Comparison of ENCODE assay signal across 12 cellular contexts in genomic region chr10:79318369-79318768, GRCh38. TPM values are rescaled to one million over a fixed set of nuclear protein-coding genes. Genes with fewer than 3 reads are reported as not detected.
DNase-seq lines count a peak whose midpoint lies in the region; ATAC-seq and TF ChIP-seq lines count a peak whose summit lies in the region.
"Had no signal": no experiment of that assay in that cellular context is flagged by ENCODE, and none has a peak within 500 bp of the region (broad histone marks: within the 10 kb centered on the region; RNA-seq: fewer than 3 reads in every experiment).

No MANE protein-coding gene starts in this region.

- peaks cover 3% of the 10 kb centered on the region for H3K9me3 ChIP-seq in left ventricle myocardium inferior (replicated peaks)
- no peaks in the 10 kb centered on the region for H3K9me3 ChIP-seq in fibroblast of lung (ENCODE audit: control insufficient read depth, insufficient read depth, low read depth, low read length)
- no peaks in the 10 kb centered on the region for H3K9me3 ChIP-seq in effector memory CD4-positive, alpha-beta T cell (ENCODE audit: control insufficient read depth, low read length)

- no peaks in the 10 kb centered on the region for H3K79me2 ChIP-seq in fibroblast of lung (ENCODE audit: control insufficient read depth, insufficient read depth, low read length)

- H3K4me1 Mint-ChIP-seq in stimulated activated naive CD8-positive, alpha-beta T cell treated with anti-CD3 and anti-CD28 coated beads, Interleukin-15, Interleukin-2, amounts not matched to agents 100 ng/mL and 50 ng/mL, for 24 hours (ENCODE audit: low read depth): peaks cover 78% of the 10 kb centered on the region

- peak overlapping the region; percentile 94 for H3K27ac Mint-ChIP-seq in stimulated activated naive CD8-positive, alpha-beta T cell treated with anti-CD3 and anti-CD28 coated beads, Interleukin-15, Interleukin-2, amounts not matched to agents 100 ng/mL and 50 ng/mL, for 24 hours

- no peak overlapping the region for H3K27ac ChIP-seq in left ventricle myocardium inferior (replicated peaks)
- H3K27ac ChIP-seq in fibroblast of lung (ENCODE audit: insufficient read depth, low read length): peak overlapping the region; percentile 86
- H3K27ac ChIP-seq in effector memory CD4-positive, alpha-beta T cell (ENCODE audit: insufficient read depth, low read length, poor library complexity, severe bottlenecking): no peak overlapping the region

- no peak for ATAC-seq in left cardiac atrium

- H3K27me3 ChIP-seq in left ventricle myocardium inferior (ENCODE audit: low read depth) (no peaks in the 10 kb centered on the region), fibroblast of lung (ENCODE audit: control insufficient read depth, insufficient read depth, low read length) (no peaks in the 10 kb centered on the region)
- H3K27me3 ChIP-seq in effector memory CD4-positive, alpha-beta T cell (replicated peaks; ENCODE audit: control insufficient read depth, insufficient read depth, low read length, poor library complexity, severe bottlenecking): no peaks in the 10 kb centered on the region

- H3K4me3 Mint-ChIP-seq in stimulated activated naive CD8-positive, alpha-beta T cell treated with anti-CD3 and anti-CD28 coated beads, Interleukin-15, Interleukin-2, amounts not matched to agents 100 ng/mL and 50 ng/mL, for 24 hours: peak overlapping the region; percentile 73

- no peak overlapping the region for H2AFZ ChIP-seq in fibroblast of lung (ENCODE audit: low read length)

- DNase-seq in left cardiac atrium (peak; percentile 14), left ventricle myocardium inferior (no peak), UCSD-AML1 (lab: John Stamatoyannopoulos, UW; ENCODE audit: unreplicated experiment) (peak; percentile 84), fibroblast of lung (ENCODE audit: low read depth in 2 of 2) (no peak), NCI-H2171 (lab: John Stamatoyannopoulos, UW) (no peak), SHP77 (lab: John Stamatoyannopoulos, UW) (no peak)
- no peak for DNase-seq in effector memory CD4-positive, alpha-beta T cell
- DNase-seq: C1 segment of cervical spinal cord, caudate nucleus, NCI-H526, occipital lobe had no signal

- TF ChIP-seq CTCF in left ventricle myocardium inferior (IDR thresholded peaks at IDR 0.05; ENCODE audit: borderline replicate concordance): no peak
- TF ChIP-seq CTCF in fibroblast of lung (conservative IDR thresholded peaks at IDR 0.05 in 1 of 2, IDR thresholded peaks at IDR 0.05 in 1 of 2; ENCODE audit: low read depth in 1 of 2, low read length in 2 of 2): no peak

- no peak overlapping the region for H3K9ac ChIP-seq in fibroblast of lung (ENCODE audit: insufficient read depth, low read length)

- peaks cover 18% of the 10 kb centered on the region for H3K36me3 ChIP-seq in left ventricle myocardium inferior
- H3K36me3 ChIP-seq in fibroblast of lung (ENCODE audit: control insufficient read depth, insufficient read depth, low read length): peaks cover 4% of the 10 kb centered on the region
- H3K36me3 ChIP-seq in effector memory CD4-positive, alpha-beta T cell (ENCODE audit: control insufficient read depth, insufficient read depth, low read length): no peaks in the 10 kb centered on the region

- H3K4me1 ChIP-seq in left ventricle myocardium inferior: peaks cover 24% of the 10 kb centered on the region
- H3K4me1 ChIP-seq in fibroblast of lung (ENCODE audit: control insufficient read depth, extremely low read depth, insufficient read depth, low read length): peaks cover 33% of the 10 kb centered on the region
- H3K4me1 ChIP-seq in effector memory CD4-positive, alpha-beta T cell (ENCODE audit: control insufficient read depth, insufficient read depth, low read length, poor library complexity, severe bottlenecking): peaks cover 49% of the 10 kb centered on the region

- intact Hi-C loops in left cardiac atrium (cut with DNase I): no loop called here
- intact Hi-C loops in left ventricle myocardium inferior (cut with micrococcal nuclease): no loop called here

- H4K20me1 ChIP-seq in fibroblast of lung (ENCODE audit: control insufficient read depth, extremely low read depth, insufficient read depth, low read length): no peaks in the 10 kb centered on the region

- peaks cover 4% of the 10 kb centered on the region for H3K9me3 Mint-ChIP-seq in stimulated activated naive CD8-positive, alpha-beta T cell treated with anti-CD3 and anti-CD28 coated beads, Interleukin-15, Interleukin-2, amounts not matched to agents 100 ng/mL and 50 ng/mL, for 24 hours

- H3K36me3 Mint-ChIP-seq in stimulated activated naive CD8-positive, alpha-beta T cell treated with anti-CD3 and anti-CD28 coated beads, Interleukin-15, Interleukin-2, amounts not matched to agents 100 ng/mL and 50 ng/mL, for 24 hours (ENCODE audit: low read depth): peaks cover 8% of the 10 kb centered on the region

- H3K27me3 Mint-ChIP-seq in stimulated activated naive CD8-positive, alpha-beta T cell treated with anti-CD3 and anti-CD28 coated beads, Interleukin-15, Interleukin-2, amounts not matched to agents 100 ng/mL and 50 ng/mL, for 24 hours: no peaks in the 10 kb centered on the region

- H3K4me2 ChIP-seq in fibroblast of lung (ENCODE audit: extremely low read depth, insufficient read depth, low read length): no peak overlapping the region

- H3K4me3 ChIP-seq in left ventricle myocardium inferior (no peak overlapping the region), fibroblast of lung (replicated peaks in 1 of 4; ENCODE audit: control extremely low read depth in 1 of 4, insufficient read depth in 1 of 4, low read depth in 3 of 4, low read length in 4 of 4) (no peak overlapping the region)
- H3K4me3 ChIP-seq in effector memory CD4-positive, alpha-beta T cell (ENCODE audit: insufficient read depth, low read depth, low read length, poor library complexity, severe bottlenecking): no peak overlapping the region

RNA-seq across cellular contexts. Expression of gene PPIF, which starts 28.9 kb away (rescaled TPM):
- total RNA-seq in left cardiac atrium (100 to 1,000 TPM; 110 to 155 TPM), left ventricle myocardium inferior (150 TPM), fibroblast of lung (18.2 and 18.7 TPM in 2 replicates)
- 63.0 and 82.2 TPM in 2 replicates for polyA plus RNA-seq in fibroblast of lung
- polyA plus RNA-seq in fibroblast of lung (2012): 53.2 and 71.9 TPM in 2 replicates
- polyA minus RNA-seq in fibroblast of lung (ENCODE audit: low replicate concordance): 137 and 359 TPM in 2 replicates

Comparison
In these comparisons a context has a peak if more than half of its experiments do, and no peak if none do; other contexts are left out.
1. DNase-seq: peak in left cardiac atrium (single experiment) and UCSD-AML1 (single experiment); none in left ventricle myocardium inferior (single experiment), fibroblast of lung (0 of 2), NCI-H2171 (single experiment), effector memory CD4-positive, alpha-beta T cell (0 of 3) and SHP77 (0 of 2).